Comparison of ENCODE assay signal across 10 cellular contexts in genomic region chr2:119679846-119680245, GRCh38. TPM values are rescaled to one million over a fixed set of nuclear protein-coding genes. Genes with fewer than 3 reads are reported as not detected.
DNase-seq lines count a peak whose midpoint lies in the region; ATAC-seq and TF ChIP-seq lines count a peak whose summit lies in the region.
"Had no signal": no experiment of that assay in that cellular context is flagged by ENCODE, and none has a peak within 500 bp of the region (broad histone marks: within the 10 kb centered on the region; RNA-seq: fewer than 3 reads in every experiment).

No MANE protein-coding gene starts in this region.

- H3K4me3 ChIP-seq in AG09309 (ENCODE audit: control insufficient read depth, low read depth, low read length): peak overlapping the region; percentile 90
- peak overlapping the region; percentile 80 for H3K4me3 ChIP-seq in KMS-11 (IDR thresholded peaks at IDR 0.05; ENCODE audit: insufficient read depth, low read depth, low read length)

- H3K9me3 Mint-ChIP-seq in chondrocyte (ENCODE audit: low read depth) (no peaks in the 10 kb centered on the region), naive B cell (peaks cover 0 to 3% (median 0%) of the 10 kb centered on the region in 7 donors)

- no peaks in the 10 kb centered on the region for H3K36me3 Mint-ChIP-seq in chondrocyte (ENCODE audit: low read depth)
- peaks cover 0 to 8% of the 10 kb centered on the region in 2 donors for H3K36me3 Mint-ChIP-seq in naive B cell

- DNase-seq in AG09309 (ENCODE audit: low read depth) (no peak), chondrocyte (ENCODE audit: low spot score) (no peak), naive B cell (no peak), iPS-NIHi11 (ENCODE audit: low spot score) (no peak), pons (ENCODE audit: low spot score) (no peak), amygdala (lab: John Stamatoyannopoulos, UW) (no peak)
- DNase-seq: effector CD8-positive, alpha-beta T cell; NCI-H2227 treated with DMSO at 0.1 percent for 48 hours had no signal

- H3K27ac Mint-ChIP-seq in chondrocyte (ENCODE audit: unreplicated experiment) (no peak overlapping the region), naive B cell (peak overlapping the region in 3 of 6 donors; percentile 29 to 90 (median 86))

- peak overlapping the region; percentile 76; the same call in 1 of the 2 replicates for H3K9ac ChIP-seq in KMS-11

- ATAC-seq in naive B cell (ENCODE audit: low read depth in 2 of 2) (no peak), GM19328 (IDR thresholded peaks at IDR 0.05; ENCODE audit: unreplicated experiment) (no peak)

- H4K20me1 ChIP-seq in KMS-11 (ENCODE audit: insufficient read depth): no peaks in the 10 kb centered on the region

- peaks cover 13% of the 10 kb centered on the region; the same call in 1 of the 2 replicates for H3K79me2 ChIP-seq in KMS-11 (ENCODE audit: insufficient read depth, low read depth)

- H3K36me3 ChIP-seq in KMS-11 (ENCODE audit: insufficient read depth): no peaks in the 10 kb centered on the region

- H3K4me3 Mint-ChIP-seq in chondrocyte (ENCODE audit: unreplicated experiment) (peak overlapping the region; percentile 87), naive B cell (peak overlapping the region; percentile 81 to 95 (median 92))

- no peak overlapping the region for H3K27ac ChIP-seq in KMS-11

- H3K4me1 ChIP-seq in KMS-11 (ENCODE audit: low read depth, poor library complexity, severe bottlenecking): no peaks in the 10 kb centered on the region

- no peak for TF ChIP-seq CTCF in AG09309 (IDR thresholded peaks at IDR 0.05; ENCODE audit: control insufficient read depth, insufficient read depth, low read depth, low read length, missing control alignments)
- no peak for TF ChIP-seq CTCF in KMS-11 (conservative IDR thresholded peaks at IDR 0.05; ENCODE audit: low read depth, low read length)
- TF ChIP-seq CTCF in chondrocyte (IDR thresholded peaks at IDR 0.05): no peak

- peaks cover 20% of the 10 kb centered on the region for H3K4me1 Mint-ChIP-seq in chondrocyte (ENCODE audit: low read depth)
- H3K4me1 Mint-ChIP-seq in naive B cell: peaks cover 29 to 39% (median 33%) of the 10 kb centered on the region in 3 donors

- no peaks in the 10 kb centered on the region for H3K27me3 ChIP-seq in KMS-11 (ENCODE audit: insufficient read depth, low read depth)

- peak overlapping the region; percentile 81; the same call in 1 of the 2 replicates for H2AFZ ChIP-seq in KMS-11 (ENCODE audit: low read depth)

- H3K27me3 Mint-ChIP-seq in chondrocyte (ENCODE audit: low read depth) (no peaks in the 10 kb centered on the region), naive B cell (no peaks in the 10 kb centered on the region)

- H3K4me2 ChIP-seq in KMS-11: peak overlapping the region; percentile 80

RNA-seq across cellular contexts. Expression of gene TMEM177, which starts 0.8 kb away (rescaled TPM):
- 6.8 to 7.8 TPM (median 7.0 TPM) in 3 replicates for total RNA-seq in chondrocyte
- 10 to 100 TPM in 3 of 6 donors, 1 to 10 TPM in 2, under 1 TPM in 1; 0.88 to 13.8 (median 10.0) TPM for polyA plus RNA-seq in naive B cell (ENCODE audit: low read depth in 6 of 6)
